In genomic region chr9:38052147-38052546, GRCh38 we compare ENCODE assay signal across 17 cellular contexts. TPM values are rescaled to one million over a fixed set of nuclear protein-coding genes. Genes with fewer than 3 reads are reported as not detected.
DNase-seq lines count a peak whose midpoint lies in the region; ATAC-seq, FAIRE-seq and TF ChIP-seq lines count a peak whose summit lies in the region.
"Had no signal": no experiment of that assay in that cellular context is flagged by ENCODE, and none has a peak within 500 bp of the region (broad histone marks: within the 10 kb centered on the region; RNA-seq: fewer than 3 reads in every experiment).

No MANE protein-coding gene starts in this region.

- intact Hi-C loops in HepG2 (cut with micrococcal nuclease; ENCODE audit: unreplicated experiment) = no loop called here
- intact Hi-C loops in right lobe of liver (cut with DNase I) = no loop called here

- peak overlapping the region; percentile 79 for H3K4ac ChIP-seq in H1 (replicated peaks; ENCODE audit: insufficient read length, low read depth, low read length)

- no peak overlapping the region for H3K56ac ChIP-seq in H1 (replicated peaks; ENCODE audit: insufficient read length, low read depth, low read length)

- no peaks in the 10 kb centered on the region for H3K27me3 ChIP-seq in HepG2 (ENCODE audit: control insufficient read depth in 1 of 2, insufficient read depth in 2 of 2, low read length in 2 of 2)
- no peaks in the 10 kb centered on the region for H3K27me3 ChIP-seq in right lobe of liver
- H3K27me3 ChIP-seq in H1 (replicated peaks in 1 of 4; ENCODE audit: control insufficient read depth in 3 of 4, extremely low read depth in 1 of 4, insufficient read depth in 3 of 4, low read length in 3 of 4) = no peaks in the 10 kb centered on the region
- H3K27me3 ChIP-seq: SJSA1 had no signal

- no peak overlapping the region for H3K4me3 Mint-ChIP-seq in nephron progenitor cell

- 0 out of 2 replicates have a peak overlapping the region, but pooled peaks have one; percentile 6 for H2BK12ac ChIP-seq in H1 (ENCODE audit: low read depth, low read length)

- WGBS in HepG2 (ENCODE audit: low lambda C conversion rate) = 87% methylated on average over 11 of the region's 11 CpGs
- WGBS in right lobe of liver (ENCODE audit: insufficient coverage, low coverage, low lambda C conversion rate, missing lambda C conversion rate) = 70% methylated on average over 11 of the region's 11 CpGs
- WGBS in H1 (ENCODE audit: extremely low coverage in 1 of 2, insufficient coverage in 1 of 2, insufficient read length in 1 of 2, insufficient replicate concordance in 2 of 2, low coverage in 1 of 2, low lambda C conversion rate in 2 of 2, missing lambda C conversion rate in 1 of 2), 2 experiments = 93% methylated on average over 11 of the region's 11 CpGs; no CpG with 5 or more reads in 1 of the 2 experiments

- no peaks in the 10 kb centered on the region for H3K9me3 Mint-ChIP-seq in nephron progenitor cell

- H3K23ac ChIP-seq in H1 (ENCODE audit: insufficient read length) = no peak overlapping the region

- H2BK120ac ChIP-seq in H1 (replicated peaks; ENCODE audit: low read depth, low read length) = no peak overlapping the region

- H4K8ac ChIP-seq in H1 (ENCODE audit: extremely low read depth, insufficient read depth, low read length) = no peak overlapping the region

- TF ChIP-seq POLR2A in HepG2 (IDR thresholded peaks at IDR 0.05; ENCODE audit: insufficient read depth in 1 of 2, low read depth in 2 of 2, low read length in 2 of 2) (no peak), right lobe of liver (IDR thresholded peaks at IDR 0.05) (no peak), H1 (IDR thresholded peaks at IDR 0.05; ENCODE audit: control extremely low read depth in 1 of 2, low read depth in 2 of 2, low read length in 2 of 2) (no peak)

- H3K9ac ChIP-seq in HepG2 (ENCODE audit: insufficient read depth, low read depth, low read length) (no peak overlapping the region), H1 (replicated peaks in 1 of 4; ENCODE audit: extremely low read depth in 1 of 4, low read depth in 3 of 4, low read length in 3 of 4) (no peak overlapping the region)

- TF ChIP-seq RAD21 in HepG2 (CRISPR knock-in tag; IDR thresholded peaks at IDR 0.05) = no peak
- no peak for TF ChIP-seq RAD21 in H1 (IDR thresholded peaks at IDR 0.05 in 1 of 2, conservative IDR thresholded peaks at IDR 0.05 in 1 of 2; ENCODE audit: low read depth in 2 of 2, low read length in 2 of 2)

- no peaks in the 10 kb centered on the region for H3K36me3 Mint-ChIP-seq in nephron progenitor cell (ENCODE audit: low read depth)

- H4K20me1 ChIP-seq in HepG2 (ENCODE audit: insufficient read depth, low read length) (peaks cover 17% of the 10 kb centered on the region), H1 (replicated peaks in 1 of 2; ENCODE audit: control insufficient read depth in 1 of 2, insufficient read depth in 2 of 2, low read length in 2 of 2) (peaks cover 0 to 8% of the 10 kb centered on the region in 2 experiments)

- H3K4me1 Mint-ChIP-seq in nephron progenitor cell = peaks cover 33% of the 10 kb centered on the region

- peak overlapping the region; percentile 54; the same call in 1 of the 2 replicates for H2AK5ac ChIP-seq in H1 (ENCODE audit: low read depth, low read length)

- peak overlapping the region; percentile 85 for H3K27ac Mint-ChIP-seq in nephron progenitor cell

- no peak overlapping the region for H3K14ac ChIP-seq in H1 (ENCODE audit: insufficient read length)

- no peak overlapping the region for H3K4me3 ChIP-seq in HepG2 (replicated peaks in 1 of 3; ENCODE audit: insufficient read depth in 1 of 3, low read depth in 2 of 3, low read length in 3 of 3)
- no peak overlapping the region for H3K4me3 ChIP-seq in right lobe of liver
- H3K4me3 ChIP-seq in H1 (ENCODE audit: extremely low read depth in 1 of 4, insufficient read depth in 2 of 4, low read depth in 3 of 4, low read length in 4 of 4) = no peak overlapping the region
- H3K4me3 ChIP-seq: SJSA1 had no signal

- H3K79me2 ChIP-seq in HepG2 (ENCODE audit: insufficient read depth, low read length) = peaks cover 85% of the 10 kb centered on the region
- H3K79me2 ChIP-seq in H1 (ENCODE audit: control insufficient read depth in 1 of 2, insufficient read depth in 2 of 2, low read length in 2 of 2) = peaks cover 0 to 31% of the 10 kb centered on the region in 2 experiments; a peak in 2 of 4 replicates

- no peak for TF ChIP-seq CTCF in HepG2 (CRISPR knock-in tag; IDR thresholded peaks at IDR 0.05)
- no peak for TF ChIP-seq CTCF in right lobe of liver (IDR thresholded peaks at IDR 0.05)
- no peak for TF ChIP-seq CTCF in H1 (IDR thresholded peaks at IDR 0.05; ENCODE audit: control extremely low read depth in 1 of 3, insufficient read depth in 1 of 3, low read depth in 1 of 3, low read length in 3 of 3)
- no peak for TF ChIP-seq CTCF in nephron progenitor cell (IDR thresholded peaks at IDR 0.05)

- H3K23me2 ChIP-seq in H1 (ENCODE audit: low read depth, low read length) = no peaks in the 10 kb centered on the region

- no peak for ATAC-seq in HepG2
- no peak for ATAC-seq in right lobe of liver
- ATAC-seq in HG03280 (IDR thresholded peaks at IDR 0.05; ENCODE audit: unreplicated experiment) = no peak
- ATAC-seq in HG03159 (IDR thresholded peaks at IDR 0.05; ENCODE audit: unreplicated experiment) = no peak

- in situ Hi-C loops in HepG2 (cut with HindIII; ENCODE audit: extremely low pct_ligation_motif_present, low pct_unique_long_range_greater_than_20kb) = no loop called here

- FAIRE-seq in HepG2 (lab: Jason Lieb, UNC) (no peak), H1 (lab: Jason Lieb, UNC) (no peak)
- FAIRE-seq: A204.1 had no signal

- no peak overlapping the region for H2BK5ac ChIP-seq in H1 (ENCODE audit: low read depth, low read length)

- no peak overlapping the region for H4K5ac ChIP-seq in H1 (ENCODE audit: insufficient read length, low read depth, low read length)

- CTCF ChIA-PET in HepG2 (lab: Yijun Ruan, JAX; ENCODE audit: low intra/inter-chr PET ratio, low total read pairs) (no interaction called here), H1 (lab: Charles Lee; ENCODE audit: partially characterized antibody) (interaction anchor here (0.7 to 2.1 kb wide), 10 partner anchors 8 to 282 kb away, joined by 3 to 10 read pairs (median 3); no protein-coding TSS in a partner anchor)

- DNase-seq in HepG2 (ENCODE audit: low spot score) (no peak), right lobe of liver (no peak), H1 (ENCODE audit: low read depth in 1 of 2, low spot score in 2 of 2) (no peak), nephron progenitor cell (no peak), Ammon's horn (ENCODE audit: low spot score) (no peak)
- DNase-seq: C1 segment of cervical spinal cord, DMS 273 treated with DMSO at 0.1 percent for 48 hours, H7, KG1, NCI-H1436 treated with DMSO at 0.1 percent for 48 hours, NCI-H2081, NCI-H510A, NCI-H774 had no signal

- H3K18ac ChIP-seq in H1 (ENCODE audit: extremely low read depth, low read length) = no peak overlapping the region

- POLR2A ChIA-PET in HepG2 (lab: Yijun Ruan, JAX) (interaction anchor here (1.2 to 4.3 kb wide), 7 partner anchors 8 to 144 kb away, joined by 3 to 26 read pairs (median 7); partner anchors contain the start of gene SHB), H1 (lab: Charles Lee; ENCODE audit: partially characterized antibody) (interaction anchor here (1.3 to 1.9 kb wide), 4 partner anchors 8 to 20 kb away, joined by 3 to 6 read pairs (median 3); no protein-coding TSS in a partner anchor)

- H3K4me1 ChIP-seq in HepG2 (ENCODE audit: insufficient read depth, low read length) (peaks cover 98% of the 10 kb centered on the region), right lobe of liver (peaks cover 0 to 56% (median 26%) of the 10 kb centered on the region in 4 donors), H1 (replicated peaks in 1 of 4; ENCODE audit: control insufficient read depth in 3 of 4, insufficient read depth in 4 of 4, low read length in 3 of 4) (peaks cover 5 to 14% (median 11%) of the 10 kb centered on the region in 4 experiments)

- H4K91ac ChIP-seq in H1 (replicated peaks; ENCODE audit: insufficient read length, low read length) = no peak overlapping the region

- H3K79me1 ChIP-seq in H1 (ENCODE audit: low read depth, low read length) = peaks cover 9% of the 10 kb centered on the region

- H3K27ac ChIP-seq in HepG2 (ENCODE audit: extremely low read length, insufficient read depth, low read length) (peak overlapping the region; percentile 24), right lobe of liver (peak overlapping the region in 1 of 3 donors; percentile 20), H1 (ENCODE audit: low read depth, low read length) (no peak overlapping the region; the same call in 1 of the 2 replicates)
- H3K27ac ChIP-seq: SJSA1 had no signal

- H3K27me3 Mint-ChIP-seq in nephron progenitor cell (ENCODE audit: low read depth, poor library complexity) = peaks cover 11% of the 10 kb centered on the region

- TF ChIP-seq EP300 in HepG2 (IDR thresholded peaks at IDR 0.05; ENCODE audit: low read depth in 2 of 2, low read length in 2 of 2) (no peak), HepG2 (CRISPR knock-in tag; IDR thresholded peaks at IDR 0.05; ENCODE audit: borderline replicate concordance) (no peak), H1 (IDR thresholded peaks at IDR 0.05; ENCODE audit: borderline replicate concordance in 1 of 2, low read depth in 2 of 2, low read length in 2 of 2) (no peak)

- no peak overlapping the region for H2BK20ac ChIP-seq in H1 (ENCODE audit: low read length)

- no peaks in the 10 kb centered on the region for H3K9me3 ChIP-seq in HepG2 (ENCODE audit: low read length)
- H3K9me3 ChIP-seq in right lobe of liver = no peaks in the 10 kb centered on the region
- H3K9me3 ChIP-seq in H1 (ENCODE audit: insufficient read depth in 2 of 2, low read depth in 1 of 2, low read length in 1 of 2) = no peaks in the 10 kb centered on the region
- H3K9me3 ChIP-seq: SJSA1 had no signal

- no TSS peak for BruUV-seq in HepG2 (replicated peaks; lab: Mats Ljungman, UMichigan)

- H3K36me3 ChIP-seq in HepG2 (replicated peaks in 1 of 2; ENCODE audit: control insufficient read depth in 1 of 2, insufficient read depth in 2 of 2, low read length in 2 of 2) (peaks cover 0 to 22% of the 10 kb centered on the region in 2 experiments), right lobe of liver (no peaks in the 10 kb centered on the region), H1 (ENCODE audit: control insufficient read depth in 2 of 4, insufficient read depth in 4 of 4, low read length in 3 of 4) (no peaks in the 10 kb centered on the region)

- 0 out of 2 replicates have a peak overlapping the region, but pooled peaks have one; percentile 73 for H2BK15ac ChIP-seq in H1 (ENCODE audit: low read length)

- H3K4me2 ChIP-seq in HepG2 (ENCODE audit: low read depth, low read length) (no peak overlapping the region), H1 (ENCODE audit: insufficient read depth in 1 of 2, low read depth in 2 of 2, low read length in 2 of 2) (no peak overlapping the region)

- no peak overlapping the region for H2AFZ ChIP-seq in HepG2 (ENCODE audit: low read length)
- no peak overlapping the region for H2AFZ ChIP-seq in H1 (ENCODE audit: low read length)

RNA-seq across cellular contexts. Expression of gene SHB, which starts 16.9 kb away (rescaled TPM):
- 14.7 and 19.4 TPM in 2 replicates for total RNA-seq in HepG2 (2016; rRNA removed; fragmentation: Illumina TruSeq; extraction: Trizol)
- total RNA-seq in HepG2 (2016; cell fraction: cytosol; rRNA removed; fragmentation: Illumina TruSeq; extraction: Trizol; ENCODE audit: low read depth) = 7.3 and 8.2 TPM in 2 replicates
- total RNA-seq in HepG2 (2016; cell fraction: insoluble cytoplasmic fraction; rRNA removed; fragmentation: Illumina TruSeq; extraction: Trizol) = 12.9 and 18.0 TPM in 2 replicates
- total RNA-seq in HepG2 (2016; cell fraction: membrane; rRNA removed; fragmentation: Illumina TruSeq; extraction: Trizol) = 16.0 and 20.4 TPM in 2 replicates
- 12.0 and 14.5 TPM in 2 replicates for total RNA-seq in HepG2 (2016; cell fraction: nucleus; rRNA removed; fragmentation: Illumina TruSeq; extraction: Trizol)
- polyA plus RNA-seq in HepG2 (2011; rRNA removed) = 20.7 and 25.3 TPM in 2 replicates
- polyA plus RNA-seq in HepG2 (2011; cell fraction: cytosol; rRNA removed) = 19.8 and 24.1 TPM in 2 replicates
- polyA plus RNA-seq in HepG2 (2011; cell fraction: nucleus; rRNA removed) = 26.3 and 29.8 TPM in 2 replicates
- 16.2 and 22.8 TPM in 2 replicates for polyA plus RNA-seq in HepG2 (2012)
- polyA plus RNA-seq in HepG2 (2016; cell fraction: cytosol; fragmentation: Illumina TruSeq; extraction: Trizol; ENCODE audit: low read depth) = 9.0 and 11.2 TPM in 2 replicates
- 21.3 and 23.2 TPM in 2 replicates for polyA plus RNA-seq in HepG2 (2016; cell fraction: insoluble cytoplasmic fraction; fragmentation: Illumina TruSeq; extraction: Trizol; ENCODE audit: low read depth)
- polyA plus RNA-seq in HepG2 (2016; cell fraction: membrane; fragmentation: Illumina TruSeq; extraction: Trizol; ENCODE audit: low read depth) = 18.0 and 21.9 TPM in 2 replicates
- polyA plus RNA-seq in HepG2 (2016; cell fraction: nucleus; fragmentation: Illumina TruSeq; extraction: Trizol; ENCODE audit: insufficient read depth, low read depth) = 17.6 and 17.8 TPM in 2 replicates
- 8.6 and 37.7 TPM in 2 replicates for polyA minus RNA-seq in HepG2 (2011; rRNA and poly(A)+ RNA removed; ENCODE audit: low replicate concordance)
- polyA minus RNA-seq in HepG2 (2011; cell fraction: cytosol; rRNA and poly(A)+ RNA removed) = 28.1 and 28.8 TPM in 2 replicates
- polyA minus RNA-seq in HepG2 (2011; cell fraction: nucleus; rRNA and poly(A)+ RNA removed) = 42.1 and 49.2 TPM in 2 replicates
- 10 to 100 TPM; 12.0 to 43.1 (median 21.9) TPM for total RNA-seq in right lobe of liver
- total RNA-seq in H1 (2021; fragmentation: NEBNext Ultra II Directional; extraction: Animal tissue kit (Norgen Biotek cat#: 25700)) = 12.6 and 13.7 TPM in 2 replicates
- 4.1 and 7.1 TPM in 2 replicates for polyA plus RNA-seq in H1 (2011; rRNA removed)
- 7.7 TPM for polyA plus RNA-seq in H1 (2011; cell fraction: cytosol; rRNA removed)
- polyA plus RNA-seq in H1 (2011; cell fraction: nucleus; rRNA removed) = 8.0 TPM
- polyA plus RNA-seq in H1 (2012, experiment 1 of 2) = 5.9 to 8.4 TPM (median 7.6 TPM) in 4 replicates
- 6.2 TPM for polyA plus RNA-seq in H1 (2012, experiment 2 of 2)
- polyA plus RNA-seq in H1 (2013, experiment 1 of 2) = 4.7 TPM
- polyA plus RNA-seq in H1 (2013, experiment 2 of 2) = 5.2 TPM
- 3.8 and 6.1 TPM in 2 replicates for polyA minus RNA-seq in H1 (2011; rRNA and poly(A)+ RNA removed)
- 9.8 TPM for polyA minus RNA-seq in H1 (2011; cell fraction: cytosol; rRNA and poly(A)+ RNA removed)
- 12.9 TPM for polyA minus RNA-seq in H1 (2011; cell fraction: nucleus; rRNA and poly(A)+ RNA removed)
